In genomic region chr10:78320990-78321389, GRCh38 we compare ENCODE assay signal across 1 cellular context.
TF ChIP-seq lines count a peak whose summit lies in the region.

No MANE protein-coding gene starts in this region.

TF ChIP-seq in WTC11, 78 proteins besides CTCF, POLR2A, EP300 and RAD21 (continued from another document):
- no peak for TF ChIP-seq ZNF425 (CRISPR knock-in tag; conservative IDR thresholded peaks at IDR 0.05)
- TF ChIP-seq ZNF281 (CRISPR knock-in tag; IDR thresholded peaks at IDR 0.05), result no peak
- TF ChIP-seq ZNF532 (CRISPR knock-in tag; IDR thresholded peaks at IDR 0.05; ENCODE audit: borderline replicate concordance), result no peak
- no peak for TF ChIP-seq MLX (CRISPR knock-in tag; IDR thresholded peaks at IDR 0.05)
